34 cellular contexts compared by ENCODE assay signal in genomic region chr7:149510248-149510647, GRCh38.
"Had no signal": no experiment of that assay in that cellular context is flagged by ENCODE, and none has a peak within 500 bp of the region (broad histone marks: within the 10 kb centered on the region; RNA-seq: fewer than 3 reads in every experiment).

No MANE protein-coding gene starts in this region.

- DNase-seq: Karpas-422, Kasumi-1, MG63, MM.1S, MV-4-11, NCI-H1048, NCI-H1092, NCI-H1092 treated with DMSO at 0.1 percent for 48 hours, NCI-H1105, NCI-H1105 treated with DMSO at 0.1 percent for 48 hours, NCI-H1417 treated with DMSO at 0.1 percent for 48 hours, NCI-H1436, NCI-H1436 treated with DMSO at 0.1 percent for 48 hours, NCI-H146, NCI-H1694, NCI-H1694 treated with DMSO at 0.1 percent for 48 hours, NCI-H187, NCI-H187 treated with DMSO at 0.1 percent for 48 hours, NCI-H1930, NCI-H2029, NCI-H2029 treated with DMSO at 0.1 percent for 48 hours, NCI-H2081, NCI-H2081 treated with DMSO at 0.1 percent for 48 hours, NCI-H2107, NCI-H2171, NCI-H2171 treated with DMSO at 0.1 percent for 48 hours, NCI-H2227 treated with DMSO at 0.1 percent for 48 hours, NCI-H226, NCI-H345, NCI-H446, NCI-H446 treated with DMSO at 0.1 percent for 48 hours, NCI-H510A, NCI-H510A treated with DMSO at 0.1 percent for 48 hours, NCI-H524 had no signal

- H3K36me3 ChIP-seq: MG63 had no signal

- H3K9me3 ChIP-seq: MG63 had no signal

- H3K4me3 ChIP-seq: MG63 had no signal
